Comparison of ENCODE assay signal across 1 cellular context in the genomic region with DNA sequence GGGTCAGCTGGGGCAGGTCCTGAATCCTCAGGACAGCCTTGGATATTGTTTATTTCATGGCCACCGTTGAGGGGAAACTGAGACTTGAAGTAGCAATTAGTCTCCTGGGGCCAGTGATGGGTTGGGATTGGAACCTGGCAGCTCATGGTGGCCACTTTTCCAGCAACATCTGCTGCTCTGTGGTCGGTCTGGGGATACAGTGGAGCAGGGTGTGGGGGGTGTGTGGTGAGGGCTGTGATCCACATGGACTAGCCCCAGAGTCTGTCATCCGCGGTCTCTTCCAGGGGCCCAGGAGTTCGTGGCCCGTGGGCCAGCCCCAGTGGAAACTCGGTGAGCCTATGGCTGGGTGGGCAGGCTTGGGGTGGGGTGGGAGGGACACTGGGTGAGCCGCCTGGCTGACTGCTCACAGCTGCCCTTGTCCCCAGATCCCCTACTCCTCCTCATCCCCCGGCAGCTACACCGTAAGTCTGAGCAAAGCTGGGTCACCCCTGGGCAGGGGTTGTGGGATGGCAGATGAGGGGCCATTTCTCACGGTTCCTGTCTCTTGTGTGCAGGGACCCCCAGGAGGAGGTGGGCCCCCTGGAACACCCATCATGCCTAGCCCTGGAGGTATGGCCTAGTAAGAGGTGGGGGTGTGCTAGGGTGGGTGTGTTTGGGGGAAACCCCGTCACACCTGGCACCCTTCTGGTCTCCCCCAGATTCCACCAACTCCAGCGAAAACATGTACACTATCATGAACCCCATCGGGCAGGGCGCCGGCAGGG.
TF ChIP-seq lines count a peak whose summit lies in the region.

No MANE protein-coding gene starts in this region.

TF ChIP-seq in K562, 482 proteins besides CTCF, POLR2A, EP300 and RAD21 (continues in another document):
- 0 out of 2 replicates have a peak, but pooled peaks have one; percentile 32 for TF ChIP-seq OTX1 (CRISPR knock-in tag; IDR thresholded peaks at IDR 0.05)
- no peak for TF ChIP-seq TCF3 (CRISPR knock-in tag; IDR thresholded peaks at IDR 0.05)
- TF ChIP-seq HLTF (IDR thresholded peaks at IDR 0.05) = no peak
- TF ChIP-seq ZNF511 (CRISPR knock-in tag; IDR thresholded peaks at IDR 0.05) = 0 out of 2 replicates have a peak, but pooled peaks have one; percentile 14
- TF ChIP-seq, protein P1, sequence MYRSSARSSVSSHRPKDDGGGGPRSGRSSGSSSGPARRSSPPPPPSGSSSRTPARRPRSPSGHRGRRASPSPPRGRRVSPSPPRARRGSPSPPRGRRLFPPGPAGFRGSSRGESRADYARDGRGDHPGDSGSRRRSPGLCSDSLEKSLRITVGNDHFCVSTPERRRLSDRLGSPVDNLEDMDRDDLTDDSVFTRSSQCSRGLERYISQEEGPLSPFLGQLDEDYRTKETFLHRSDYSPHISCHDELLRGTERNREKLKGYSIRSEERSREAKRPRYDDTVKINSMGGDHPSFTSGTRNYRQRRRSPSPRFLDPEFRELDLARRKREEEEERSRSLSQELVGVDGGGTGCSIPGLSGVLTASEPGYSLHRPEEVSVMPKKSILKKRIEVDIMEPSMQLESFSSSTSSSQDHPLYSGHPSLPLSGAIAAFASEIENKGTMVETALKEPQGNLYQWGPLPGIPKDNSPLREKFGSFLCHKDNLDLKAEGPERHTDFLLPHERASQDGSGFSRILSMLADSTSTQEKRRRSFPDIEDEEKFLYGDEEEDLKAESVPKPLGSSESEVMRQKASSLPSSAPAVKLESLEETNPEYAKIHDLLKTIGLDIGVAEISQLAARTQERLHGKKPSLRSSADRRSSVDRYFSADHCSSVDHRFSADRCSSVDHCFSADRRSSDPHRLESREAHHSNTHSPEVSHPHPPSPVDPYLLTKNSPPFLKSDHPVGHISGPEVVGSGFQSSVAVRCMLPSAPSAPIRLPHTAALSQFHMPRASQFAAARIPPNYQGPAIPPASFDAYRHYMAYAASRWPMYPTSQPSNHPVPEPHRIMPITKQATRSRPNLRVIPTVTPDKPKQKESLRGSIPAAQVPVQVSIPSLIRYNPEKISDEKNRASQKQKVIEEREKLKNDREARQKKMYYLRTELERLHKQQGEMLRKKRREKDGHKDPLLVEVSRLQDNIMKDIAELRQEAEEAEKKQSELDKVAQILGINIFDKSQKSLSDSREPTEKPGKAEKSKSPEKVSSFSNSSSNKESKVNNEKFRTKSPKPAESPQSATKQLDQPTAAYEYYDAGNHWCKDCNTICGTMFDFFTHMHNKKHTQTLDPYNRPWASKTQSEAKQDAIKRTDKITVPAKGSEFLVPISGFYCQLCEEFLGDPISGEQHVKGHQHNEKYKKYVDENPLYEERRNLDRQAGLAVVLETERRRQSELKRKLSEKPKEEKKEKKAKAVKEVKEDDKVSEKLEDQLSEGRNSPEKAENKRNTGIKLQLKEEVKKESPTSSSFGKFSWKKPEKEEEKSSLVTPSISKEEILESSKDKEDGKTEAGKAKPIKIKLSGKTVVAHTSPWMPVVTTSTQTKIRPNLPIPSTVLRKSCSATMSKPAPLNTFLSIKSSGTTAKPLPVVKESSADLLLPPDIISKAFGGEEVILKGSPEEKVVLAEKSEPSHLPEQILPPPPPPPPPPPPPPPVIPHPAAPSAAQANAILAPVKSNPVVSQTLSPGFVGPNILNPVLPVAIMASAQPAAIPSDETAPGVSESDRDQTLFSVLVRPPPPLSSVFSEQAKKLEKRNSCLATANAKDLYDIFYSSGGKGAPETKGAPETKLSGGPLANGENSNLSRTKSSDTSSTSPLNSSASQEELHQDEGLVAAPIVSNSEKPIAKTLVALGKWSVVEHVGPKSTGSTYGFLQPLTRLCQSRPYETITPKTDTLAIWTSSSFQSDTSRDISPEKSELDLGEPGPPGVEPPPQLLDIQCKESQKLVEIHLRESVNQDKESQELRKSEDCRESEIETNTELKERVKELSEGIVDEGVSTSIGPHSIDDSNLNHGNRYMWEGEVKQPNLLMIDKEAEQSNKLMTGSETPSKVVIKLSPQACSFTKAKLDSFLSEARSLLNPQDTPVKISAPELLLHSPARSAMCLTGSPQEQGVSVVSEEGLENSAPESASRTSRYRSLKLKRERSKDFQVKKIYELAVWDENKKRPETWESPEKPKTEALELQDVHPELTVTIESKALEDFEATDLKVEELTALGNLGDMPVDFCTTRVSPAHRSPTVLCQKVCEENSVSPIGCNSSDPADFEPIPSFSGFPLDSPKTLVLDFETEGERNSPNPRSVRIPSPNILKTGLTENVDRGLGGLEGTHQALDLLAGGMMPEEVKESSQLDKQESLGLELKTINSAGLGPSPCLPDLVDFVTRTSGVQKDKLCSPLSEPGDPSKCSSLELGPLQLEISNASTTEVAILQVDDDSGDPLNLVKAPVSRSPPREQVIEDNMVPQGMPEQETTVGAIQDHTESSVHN (IDR thresholded peaks at IDR 0.05; ENCODE audit: borderline replicate concordance in 1 of 2, low read depth in 1 of 2) = no peak
- no peak for TF ChIP-seq KLF10 (CRISPR knock-in tag; IDR thresholded peaks at IDR 0.05)
- TF ChIP-seq POLR2AphosphoS2 (IDR thresholded peaks at IDR 0.05; ENCODE audit: low read length) = no peak
- no peak for TF ChIP-seq NONO (IDR thresholded peaks at IDR 0.05; ENCODE audit: low read depth in 2 of 2, low read length in 1 of 2)
- no peak for TF ChIP-seq ILF3 (IDR thresholded peaks at IDR 0.05; ENCODE audit: borderline replicate concordance)
- no peak for TF ChIP-seq TFAP4 (CRISPR knock-in tag; IDR thresholded peaks at IDR 0.05; ENCODE audit: borderline replicate concordance)
- no peak for TF ChIP-seq MAFK (IDR thresholded peaks at IDR 0.05; ENCODE audit: low read length)
- no peak for TF ChIP-seq ZNF274 (IDR thresholded peaks at IDR 0.05; ENCODE audit: borderline replicate concordance, low read depth, low read length)
- TF ChIP-seq CBFA2T3 (IDR thresholded peaks at IDR 0.05) = no peak
- no peak for TF ChIP-seq ZNF3 (CRISPR knock-in tag; IDR thresholded peaks at IDR 0.05)
- peak; percentile 43; the same call in 1 of the 2 replicates for TF ChIP-seq ZBTB7A (IDR thresholded peaks at IDR 0.05; ENCODE audit: borderline replicate concordance, control insufficient read depth, low read depth, low read length)
- TF ChIP-seq ZNF583 (CRISPR knock-in tag; IDR thresholded peaks at IDR 0.05) = no peak
- TF ChIP-seq SIRT6 (IDR thresholded peaks at IDR 0.05; ENCODE audit: low read depth, low read length) = peak; percentile 47
- TF ChIP-seq ZBTB9 (CRISPR knock-in tag; IDR thresholded peaks at IDR 0.05) = 0 out of 2 replicates have a peak, but pooled peaks have one; percentile 11
- no peak for TF ChIP-seq ASH1L (IDR thresholded peaks at IDR 0.05; ENCODE audit: borderline replicate concordance, low read depth, partially characterized antibody)
- TF ChIP-seq, protein P2, sequence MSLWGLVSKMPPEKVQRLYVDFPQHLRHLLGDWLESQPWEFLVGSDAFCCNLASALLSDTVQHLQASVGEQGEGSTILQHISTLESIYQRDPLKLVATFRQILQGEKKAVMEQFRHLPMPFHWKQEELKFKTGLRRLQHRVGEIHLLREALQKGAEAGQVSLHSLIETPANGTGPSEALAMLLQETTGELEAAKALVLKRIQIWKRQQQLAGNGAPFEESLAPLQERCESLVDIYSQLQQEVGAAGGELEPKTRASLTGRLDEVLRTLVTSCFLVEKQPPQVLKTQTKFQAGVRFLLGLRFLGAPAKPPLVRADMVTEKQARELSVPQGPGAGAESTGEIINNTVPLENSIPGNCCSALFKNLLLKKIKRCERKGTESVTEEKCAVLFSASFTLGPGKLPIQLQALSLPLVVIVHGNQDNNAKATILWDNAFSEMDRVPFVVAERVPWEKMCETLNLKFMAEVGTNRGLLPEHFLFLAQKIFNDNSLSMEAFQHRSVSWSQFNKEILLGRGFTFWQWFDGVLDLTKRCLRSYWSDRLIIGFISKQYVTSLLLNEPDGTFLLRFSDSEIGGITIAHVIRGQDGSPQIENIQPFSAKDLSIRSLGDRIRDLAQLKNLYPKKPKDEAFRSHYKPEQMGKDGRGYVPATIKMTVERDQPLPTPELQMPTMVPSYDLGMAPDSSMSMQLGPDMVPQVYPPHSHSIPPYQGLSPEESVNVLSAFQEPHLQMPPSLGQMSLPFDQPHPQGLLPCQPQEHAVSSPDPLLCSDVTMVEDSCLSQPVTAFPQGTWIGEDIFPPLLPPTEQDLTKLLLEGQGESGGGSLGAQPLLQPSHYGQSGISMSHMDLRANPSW (CRISPR knock-in tag; IDR thresholded peaks at IDR 0.05) = no peak
- TF ChIP-seq EWSR1 (IDR thresholded peaks at IDR 0.05; ENCODE audit: borderline replicate concordance, low read depth, partially characterized antibody) = no peak
- no peak for TF ChIP-seq ZNF57 (CRISPR knock-in tag; IDR thresholded peaks at IDR 0.05)
- TF ChIP-seq FOXA1 (IDR thresholded peaks at IDR 0.05; ENCODE audit: borderline replicate concordance) = no peak
- TF ChIP-seq, protein P3, sequence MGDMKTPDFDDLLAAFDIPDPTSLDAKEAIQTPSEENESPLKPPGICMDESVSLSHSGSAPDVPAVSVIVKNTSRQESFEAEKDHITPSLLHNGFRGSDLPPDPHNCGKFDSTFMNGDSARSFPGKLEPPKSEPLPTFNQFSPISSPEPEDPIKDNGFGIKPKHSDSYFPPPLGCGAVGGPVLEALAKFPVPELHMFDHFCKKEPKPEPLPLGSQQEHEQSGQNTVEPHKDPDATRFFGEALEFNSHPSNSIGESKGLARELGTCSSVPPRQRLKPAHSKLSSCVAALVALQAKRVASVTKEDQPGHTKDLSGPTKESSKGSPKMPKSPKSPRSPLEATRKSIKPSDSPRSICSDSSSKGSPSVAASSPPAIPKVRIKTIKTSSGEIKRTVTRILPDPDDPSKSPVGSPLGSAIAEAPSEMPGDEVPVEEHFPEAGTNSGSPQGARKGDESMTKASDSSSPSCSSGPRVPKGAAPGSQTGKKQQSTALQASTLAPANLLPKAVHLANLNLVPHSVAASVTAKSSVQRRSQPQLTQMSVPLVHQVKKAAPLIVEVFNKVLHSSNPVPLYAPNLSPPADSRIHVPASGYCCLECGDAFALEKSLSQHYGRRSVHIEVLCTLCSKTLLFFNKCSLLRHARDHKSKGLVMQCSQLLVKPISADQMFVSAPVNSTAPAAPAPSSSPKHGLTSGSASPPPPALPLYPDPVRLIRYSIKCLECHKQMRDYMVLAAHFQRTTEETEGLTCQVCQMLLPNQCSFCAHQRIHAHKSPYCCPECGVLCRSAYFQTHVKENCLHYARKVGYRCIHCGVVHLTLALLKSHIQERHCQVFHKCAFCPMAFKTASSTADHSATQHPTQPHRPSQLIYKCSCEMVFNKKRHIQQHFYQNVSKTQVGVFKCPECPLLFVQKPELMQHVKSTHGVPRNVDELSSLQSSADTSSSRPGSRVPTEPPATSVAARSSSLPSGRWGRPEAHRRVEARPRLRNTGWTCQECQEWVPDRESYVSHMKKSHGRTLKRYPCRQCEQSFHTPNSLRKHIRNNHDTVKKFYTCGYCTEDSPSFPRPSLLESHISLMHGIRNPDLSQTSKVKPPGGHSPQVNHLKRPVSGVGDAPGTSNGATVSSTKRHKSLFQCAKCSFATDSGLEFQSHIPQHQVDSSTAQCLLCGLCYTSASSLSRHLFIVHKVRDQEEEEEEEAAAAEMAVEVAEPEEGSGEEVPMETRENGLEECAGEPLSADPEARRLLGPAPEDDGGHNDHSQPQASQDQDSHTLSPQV (IDR thresholded peaks at IDR 0.05) = no peak
- no peak for TF ChIP-seq ATF1 (CRISPR knock-in tag; IDR thresholded peaks at IDR 0.05)
- TF ChIP-seq ATF1 (tag; IDR thresholded peaks at IDR 0.05) = no peak; the same call in 1 of the 2 replicates
- TF ChIP-seq, protein P4, sequence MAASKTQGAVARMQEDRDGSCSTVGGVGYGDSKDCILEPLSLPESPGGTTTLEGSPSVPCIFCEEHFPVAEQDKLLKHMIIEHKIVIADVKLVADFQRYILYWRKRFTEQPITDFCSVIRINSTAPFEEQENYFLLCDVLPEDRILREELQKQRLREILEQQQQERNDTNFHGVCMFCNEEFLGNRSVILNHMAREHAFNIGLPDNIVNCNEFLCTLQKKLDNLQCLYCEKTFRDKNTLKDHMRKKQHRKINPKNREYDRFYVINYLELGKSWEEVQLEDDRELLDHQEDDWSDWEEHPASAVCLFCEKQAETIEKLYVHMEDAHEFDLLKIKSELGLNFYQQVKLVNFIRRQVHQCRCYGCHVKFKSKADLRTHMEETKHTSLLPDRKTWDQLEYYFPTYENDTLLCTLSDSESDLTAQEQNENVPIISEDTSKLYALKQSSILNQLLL (CRISPR knock-in tag; IDR thresholded peaks at IDR 0.05; ENCODE audit: borderline replicate concordance) = no peak
